In the genomic region with DNA sequence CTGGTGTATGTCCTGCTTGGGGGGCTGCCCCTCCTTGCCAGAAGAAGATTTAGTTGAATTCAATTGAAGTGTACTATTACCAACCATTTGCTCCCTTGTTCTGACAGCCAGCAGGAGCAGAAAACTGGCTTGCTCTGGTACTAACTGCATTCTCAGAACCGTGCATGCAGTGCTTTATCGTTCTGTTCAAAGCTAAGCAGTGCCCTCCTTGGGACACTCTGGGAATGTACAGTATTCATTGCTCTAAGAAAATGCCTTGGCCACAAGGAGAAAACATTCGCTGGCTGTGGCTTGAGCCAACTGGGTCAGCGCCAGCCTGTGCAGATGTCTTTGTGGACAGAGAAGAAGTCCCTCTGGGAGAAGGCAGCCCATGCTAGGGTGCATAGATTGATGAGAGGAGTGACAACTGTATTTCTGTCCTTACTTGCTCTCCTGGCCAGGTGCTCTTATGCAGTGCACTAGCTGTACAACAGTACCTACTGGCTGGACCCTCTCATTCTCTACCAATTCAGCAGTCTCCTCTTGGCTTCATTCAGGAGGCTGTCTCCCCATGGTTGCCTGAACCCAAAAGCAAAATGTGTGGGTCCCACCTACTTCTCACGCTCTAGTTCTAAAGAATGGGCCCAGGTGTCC, we compare ENCODE assay signal across 8 cellular contexts.
DNase-seq lines count a peak whose midpoint lies in the region; FAIRE-seq and TF ChIP-seq lines count a peak whose summit lies in the region.

No MANE protein-coding gene starts in this region.

- H4K20me1 ChIP-seq in OCI-LY7 (ENCODE audit: insufficient read depth, low read length) (no peaks in the 10 kb centered on the region), H1 (replicated peaks in 1 of 2; ENCODE audit: control insufficient read depth in 1 of 2, insufficient read depth in 2 of 2, low read length in 2 of 2) (no peaks in the 10 kb centered on the region)

- H3K36me3 ChIP-seq in OCI-LY7 (ENCODE audit: insufficient read depth, low read length) (no peaks in the 10 kb centered on the region), H1 (ENCODE audit: control insufficient read depth in 2 of 4, insufficient read depth in 4 of 4, low read length in 3 of 4) (no peaks in the 10 kb centered on the region), uterus (no peaks in the 10 kb centered on the region)

- no peak overlapping the region for H2BK15ac ChIP-seq in H1 (ENCODE audit: low read length)

- H3K4me2 ChIP-seq in OCI-LY7 (ENCODE audit: low read length) (no peak overlapping the region), H1 (ENCODE audit: insufficient read depth in 1 of 2, low read depth in 2 of 2, low read length in 2 of 2) (no peak overlapping the region)

- H3K23me2 ChIP-seq in H1 (ENCODE audit: low read depth, low read length): no peaks in the 10 kb centered on the region

- no peak overlapping the region for H3K14ac ChIP-seq in H1 (ENCODE audit: insufficient read length)

- no peak overlapping the region for H4K8ac ChIP-seq in H1 (ENCODE audit: extremely low read depth, insufficient read depth, low read length)

- peak; percentile 72 to 77 for TF ChIP-seq RAD21 in H1 (IDR thresholded peaks at IDR 0.05 in 1 of 2, conservative IDR thresholded peaks at IDR 0.05 in 1 of 2; ENCODE audit: low read depth in 2 of 2, low read length in 2 of 2)

- no peaks in the 10 kb centered on the region for H3K79me2 ChIP-seq in OCI-LY7 (ENCODE audit: insufficient read depth, low read depth, low read length)
- no peaks in the 10 kb centered on the region for H3K79me2 ChIP-seq in H1 (ENCODE audit: control insufficient read depth in 1 of 2, insufficient read depth in 2 of 2, low read length in 2 of 2)

- H3K79me1 ChIP-seq in H1 (ENCODE audit: low read depth, low read length): no peaks in the 10 kb centered on the region

- WGBS in H1 (ENCODE audit: extremely low coverage in 1 of 2, insufficient coverage in 1 of 2, insufficient read length in 1 of 2, insufficient replicate concordance in 2 of 2, low coverage in 1 of 2, low lambda C conversion rate in 2 of 2, missing lambda C conversion rate in 1 of 2), 2 experiments: 79% methylated on average over 5 of the region's 5 CpGs; no CpG with 5 or more reads in 1 of the 2 experiments

- H3K27me3 ChIP-seq in H1 (replicated peaks in 1 of 4; ENCODE audit: control insufficient read depth in 3 of 4, extremely low read depth in 1 of 4, insufficient read depth in 3 of 4, low read length in 3 of 4) (no peaks in the 10 kb centered on the region), uterus (no peaks in the 10 kb centered on the region)

- BruUV-seq in OCI-LY7 (replicated peaks; lab: Mats Ljungman, UMichigan): no TSS peak

- H4K5ac ChIP-seq in H1 (ENCODE audit: insufficient read length, low read depth, low read length): no peak overlapping the region

- intact Hi-C loops in OCI-LY7 (cut with micrococcal nuclease; ENCODE audit: unreplicated experiment): no loop called here
- intact Hi-C loops in uterus (cut with DNase I; ENCODE audit: low total_unique reads): loop anchor here (5.0 kb wide), 1 partner anchor 580 kb away; no protein-coding TSS in a partner anchor

- no peak overlapping the region; a peak in 1 of 7 replicates for H3K9ac ChIP-seq in H1 (replicated peaks in 1 of 4; ENCODE audit: extremely low read depth in 1 of 4, low read depth in 3 of 4, low read length in 3 of 4)

- CTCF ChIA-PET in HEK293T (lab: Yijun Ruan, JAX): interaction anchor here (0.6 to 1.0 kb wide), 3 partner anchors 48 to 352 kb away, joined by 3 to 5 read pairs (median 3); no protein-coding TSS in a partner anchor
- CTCF ChIA-PET in OCI-LY7 (lab: Charles Lee; ENCODE audit: unreplicated experiment): no interaction called here
- CTCF ChIA-PET in H1 (lab: Charles Lee; ENCODE audit: partially characterized antibody): interaction anchor here (0.5 to 13.0 kb wide), 7 partner anchors 8 to 529 kb away, joined by 3 to 202 read pairs (median 3); no protein-coding TSS in a partner anchor

- TF ChIP-seq POLR2A in H1 (IDR thresholded peaks at IDR 0.05; ENCODE audit: control extremely low read depth in 1 of 2, low read depth in 2 of 2, low read length in 2 of 2): no peak
- no peak for TF ChIP-seq POLR2A in uterus (IDR thresholded peaks at IDR 0.05)

- H3K4me3 ChIP-seq in OCI-LY7 (ENCODE audit: low read depth, low read length, poor library complexity, severe bottlenecking) (no peak overlapping the region), H1 (ENCODE audit: extremely low read depth in 1 of 4, insufficient read depth in 2 of 4, low read depth in 3 of 4, low read length in 4 of 4) (no peak overlapping the region), uterus (no peak overlapping the region)

- no peak overlapping the region for H3K18ac ChIP-seq in H1 (ENCODE audit: extremely low read depth, low read length)

- POLR2A ChIA-PET in HEK293T (lab: Yijun Ruan, JAX): no interaction called here
- POLR2A ChIA-PET in OCI-LY7 (lab: Charles Lee): no interaction called here
- POLR2A ChIA-PET in H1 (lab: Charles Lee; ENCODE audit: partially characterized antibody): no interaction called here

- TF ChIP-seq EP300 in H1 (IDR thresholded peaks at IDR 0.05; ENCODE audit: borderline replicate concordance in 1 of 2, low read depth in 2 of 2, low read length in 2 of 2): no peak

- TF ChIP-seq CTCF in AG09319 (IDR thresholded peaks at IDR 0.05; ENCODE audit: low read depth, low read length) (peak; percentile 81), OCI-LY7 (conservative IDR thresholded peaks at IDR 0.05; ENCODE audit: low read length) (peak; percentile 21; the same call in 1 of the 2 replicates), H1 (IDR thresholded peaks at IDR 0.05; ENCODE audit: control extremely low read depth in 1 of 3, insufficient read depth in 1 of 3, low read depth in 1 of 3, low read length in 3 of 3) (peak in 2 of 3 experiments; percentile 47 to 68; a peak in 3 of 4 replicates), uterus (IDR thresholded peaks at IDR 0.05) (peak; percentile 48 to 68 (median 56))

- H3K4ac ChIP-seq in H1 (replicated peaks; ENCODE audit: insufficient read length, low read depth, low read length): no peak overlapping the region

- FAIRE-seq in H1 (lab: Jason Lieb, UNC): no peak

- H2BK12ac ChIP-seq in H1 (ENCODE audit: low read depth, low read length): no peak overlapping the region

- no peak overlapping the region for H3K27ac ChIP-seq in OCI-LY7 (ENCODE audit: low read depth, low read length, poor library complexity, severe bottlenecking)
- no peak overlapping the region for H3K27ac ChIP-seq in H1 (ENCODE audit: low read depth, low read length)
- H3K27ac ChIP-seq in uterus: no peak overlapping the region

- no peak overlapping the region for H2BK120ac ChIP-seq in H1 (replicated peaks; ENCODE audit: low read depth, low read length)

- H3K56ac ChIP-seq in H1 (replicated peaks; ENCODE audit: insufficient read length, low read depth, low read length): no peak overlapping the region

- no peak overlapping the region for H4K91ac ChIP-seq in H1 (replicated peaks; ENCODE audit: insufficient read length, low read length)

- H2AK5ac ChIP-seq in H1 (ENCODE audit: low read depth, low read length): no peak overlapping the region

- DNase-seq in AG09319 (ENCODE audit: extremely low read depth, low read depth): peak; percentile 74
- peak; percentile 62 for DNase-seq in HEK293T (ENCODE audit: extremely low spot score)
- DNase-seq in OCI-LY7 (ENCODE audit: low spot score): no peak
- peak in 1 of 2 experiments; percentile 42 for DNase-seq in H1 (ENCODE audit: low read depth in 1 of 2, low spot score in 2 of 2)
- peak; percentile 74 to 92 for DNase-seq in lung microvascular endothelial cell (ENCODE audit: low read depth in 2 of 2)
- DNase-seq in uterus: peak; percentile 56 to 64
- no peak for DNase-seq in stimulated activated CD8-positive, alpha-beta memory T cell treated with anti-CD3 and anti-CD28 coated beads, Interleukin-4, amount 100 ng/mL, for 48 hours
- no peak for DNase-seq in OCI-M2 (lab: John Stamatoyannopoulos, UW; ENCODE audit: unreplicated experiment)

- H3K9me2 ChIP-seq in OCI-LY7 (ENCODE audit: insufficient read depth, low read length): no peaks in the 10 kb centered on the region

- no peak overlapping the region for H2BK5ac ChIP-seq in H1 (ENCODE audit: low read depth, low read length)

- H2AFZ ChIP-seq in OCI-LY7 (ENCODE audit: low read length): no peak overlapping the region
- no peak overlapping the region for H2AFZ ChIP-seq in H1 (ENCODE audit: low read length)

- no peaks in the 10 kb centered on the region for H3K9me3 ChIP-seq in OCI-LY7 (ENCODE audit: low read length)
- no peaks in the 10 kb centered on the region for H3K9me3 ChIP-seq in H1 (ENCODE audit: insufficient read depth in 2 of 2, low read depth in 1 of 2, low read length in 1 of 2)
- no peaks in the 10 kb centered on the region for H3K9me3 ChIP-seq in uterus

- H3K4me1 ChIP-seq in OCI-LY7 (ENCODE audit: insufficient read depth, low read length, poor library complexity, severe bottlenecking) (no peaks in the 10 kb centered on the region), H1 (replicated peaks in 1 of 4; ENCODE audit: control insufficient read depth in 3 of 4, insufficient read depth in 4 of 4, low read length in 3 of 4) (peaks cover 0 to 2% (median under 1%) of the 10 kb centered on the region in 4 experiments; a peak in 2 of 7 replicates), uterus (no peaks in the 10 kb centered on the region)

- H2BK20ac ChIP-seq in H1 (ENCODE audit: low read length): no peak overlapping the region; the same call in 1 of the 2 replicates

- no peak overlapping the region for H3K23ac ChIP-seq in H1 (ENCODE audit: insufficient read length)

TF ChIP-seq in HEK293T, 16 proteins besides CTCF, POLR2A, EP300 and RAD21 (continues in another document):
- TF ChIP-seq ZNF384 (IDR thresholded peaks at IDR 0.05) (no peak), LEF1 (IDR thresholded peaks at IDR 0.05; ENCODE audit: borderline replicate concordance) (no peak), FOXM1 (IDR thresholded peaks at IDR 0.05; ENCODE audit: borderline replicate concordance) (no peak), CTBP1 (IDR thresholded peaks at IDR 0.05; ENCODE audit: borderline replicate concordance) (no peak), FOXA1 (IDR thresholded peaks at IDR 0.05) (no peak), ARNT (IDR thresholded peaks at IDR 0.05) (no peak)

TF ChIP-seq in H1, 55 proteins besides CTCF, POLR2A, EP300 and RAD21:
- TF ChIP-seq SP2 (IDR thresholded peaks at IDR 0.05; ENCODE audit: low read length): no peak
- no peak for TF ChIP-seq RNF2 (IDR thresholded peaks at IDR 0.05; ENCODE audit: borderline replicate concordance, low read depth, low read length, missing control alignments, poor library complexity, severe bottlenecking)
- TF ChIP-seq CBX8 (IDR thresholded peaks at IDR 0.05; ENCODE audit: borderline replicate concordance, low read depth, low read length): no peak
- TF ChIP-seq SIX5 (IDR thresholded peaks at IDR 0.05; ENCODE audit: low read depth, low read length): no peak
- TF ChIP-seq MAFK (IDR thresholded peaks at IDR 0.05; ENCODE audit: low read depth, low read length): no peak
- TF ChIP-seq TBP (IDR thresholded peaks at IDR 0.05; ENCODE audit: low read depth, low read length): no peak
- no peak for TF ChIP-seq BCL11A (IDR thresholded peaks at IDR 0.05; ENCODE audit: low read depth in 2 of 2, low read length in 2 of 2)
- TF ChIP-seq CTBP2 (IDR thresholded peaks at IDR 0.05; ENCODE audit: borderline replicate concordance, insufficient read depth, insufficient read length, low read length): no peak
- no peak for TF ChIP-seq HDAC2 (IDR thresholded peaks at IDR 0.05; ENCODE audit: borderline replicate concordance in 1 of 2, low read depth in 2 of 2, low read length in 2 of 2)

Comparison
In these comparisons a context has a peak if more than half of its experiments do, and no peak if none do; other contexts are left out.
1. DNase-seq: peak in AG09319 (single experiment), HEK293T (single experiment), lung microvascular endothelial cell (2 of 2) and uterus (2 of 2); none in OCI-LY7 (single experiment), stimulated activated CD8-positive, alpha-beta memory T cell treated with anti-CD3 and anti-CD28 coated beads, Interleukin-4, amount 100 ng/mL, for 48 hours (single experiment) and OCI-M2 (single experiment).
2. CTCF ChIP-seq: peak in every context shown above with its lines; median percentile 81 in AG09319; 58 in H1; 56 in uterus; 21 in OCI-LY7.